ENCODE assay signal across 9 cellular contexts in genomic region chr17:9982159-9982558, GRCh38.
DNase-seq lines count a peak whose midpoint lies in the region; ATAC-seq and TF ChIP-seq lines count a peak whose summit lies in the region.
"Had no signal": no experiment of that assay in that cellular context is flagged by ENCODE, and none has a peak within 500 bp of the region (broad histone marks: within the 10 kb centered on the region; RNA-seq: fewer than 3 reads in every experiment).

No MANE protein-coding gene starts in this region.

- H3K27me3 ChIP-seq in SK-N-SH (ENCODE audit: insufficient read depth) = no peaks in the 10 kb centered on the region; the same call in 1 of the 2 replicates
- H3K27me3 ChIP-seq in hepatocyte = no peaks in the 10 kb centered on the region
- H3K27me3 ChIP-seq in transverse colon = no peaks in the 10 kb centered on the region
- no peaks in the 10 kb centered on the region for H3K27me3 ChIP-seq in osteoblast (ENCODE audit: insufficient read depth, low read length)

- intact Hi-C loops in transverse colon (cut with DNase I; ENCODE audit: low total_unique reads) = no loop called here

- H3K4me2 ChIP-seq in SK-N-SH (no peak overlapping the region), hepatocyte (no peak overlapping the region), osteoblast (ENCODE audit: insufficient read depth, low read length) (no peak overlapping the region)

- no peak overlapping the region for H3K27ac ChIP-seq in SK-N-SH (ENCODE audit: low read depth in 2 of 2, low read length in 1 of 2)
- H3K27ac ChIP-seq in hepatocyte = no peak overlapping the region
- no peak overlapping the region for H3K27ac ChIP-seq in transverse colon
- H3K27ac ChIP-seq in osteoblast (ENCODE audit: low read depth, low read length) = no peak overlapping the region

- no peaks in the 10 kb centered on the region for H4K20me1 ChIP-seq in SK-N-SH (ENCODE audit: insufficient read depth)
- H4K20me1 ChIP-seq in hepatocyte (ENCODE audit: insufficient read depth, poor library complexity, severe bottlenecking) = no peaks in the 10 kb centered on the region
- no peaks in the 10 kb centered on the region for H4K20me1 ChIP-seq in osteoblast (ENCODE audit: insufficient read depth, low read length)

- H3K79me2 ChIP-seq in SK-N-SH (ENCODE audit: insufficient read depth) (no peaks in the 10 kb centered on the region), hepatocyte (peaks cover 2% of the 10 kb centered on the region), osteoblast (ENCODE audit: insufficient read depth, low read length) (no peaks in the 10 kb centered on the region)

- in situ Hi-C loops in transverse colon (cut with MboI; ENCODE audit: low pct_ligation_motif_present in 1 of 4, low pct_unique_long_range_greater_than_20kb in 1 of 4, low sequenced_read_pairs in 3 of 4) = no loop called here

- H3K4me3 ChIP-seq in SK-N-SH (ENCODE audit: low read depth in 2 of 2, low read length in 1 of 2) = no peak overlapping the region
- no peak overlapping the region for H3K4me3 ChIP-seq in hepatocyte
- H3K4me3 ChIP-seq in transverse colon = no peak overlapping the region
- H3K4me3 ChIP-seq in osteoblast (ENCODE audit: insufficient read depth, low read length) = no peak overlapping the region

- no peaks in the 10 kb centered on the region for H3F3A ChIP-seq in SK-N-SH (replicated peaks; ENCODE audit: insufficient read depth)

- H2AFZ ChIP-seq in SK-N-SH (ENCODE audit: low read depth) (no peak overlapping the region), hepatocyte (no peak overlapping the region), osteoblast (ENCODE audit: low read length) (no peak overlapping the region)

- WGBS in SK-N-SH (ENCODE audit: low lambda C conversion rate) = 12% methylated on average over 3 of the region's 3 CpGs
- WGBS in hepatocyte (ENCODE audit: low lambda C conversion rate, missing lambda C conversion rate) = 82% methylated on average over 3 of the region's 3 CpGs
- WGBS in transverse colon (ENCODE audit: low coverage in 1 of 2), 2 donors = 51% methylated on average over 3 of the region's 3 CpGs; no CpG with 5 or more reads in 1 of the 2 donors

- H3K9ac ChIP-seq in SK-N-SH = no peak overlapping the region

- CTCF ChIA-PET in SK-N-SH (lab: Yijun Ruan, JAX) = interaction anchor here (0.6 to 0.9 kb wide), 2 partner anchors 56 to 96 kb away, joined by 3 read pairs; no protein-coding TSS in a partner anchor

- TF ChIP-seq POLR2A in transverse colon (IDR thresholded peaks at IDR 0.05) = no peak

- H3K9me3 ChIP-seq in SK-N-SH (no peaks in the 10 kb centered on the region), hepatocyte (ENCODE audit: low read depth) (no peaks in the 10 kb centered on the region), transverse colon (no peaks in the 10 kb centered on the region), osteoblast (ENCODE audit: low read depth, low read length) (no peaks in the 10 kb centered on the region)

- H3K36me3 ChIP-seq in SK-N-SH (replicated peaks in 1 of 2; ENCODE audit: control insufficient read depth in 1 of 2, insufficient read depth in 2 of 2, low read length in 1 of 2) = no peaks in the 10 kb centered on the region
- no peaks in the 10 kb centered on the region for H3K36me3 ChIP-seq in hepatocyte (replicated peaks; ENCODE audit: insufficient read depth, low read depth)
- H3K36me3 ChIP-seq in transverse colon = no peaks in the 10 kb centered on the region
- no peaks in the 10 kb centered on the region for H3K36me3 ChIP-seq in osteoblast (ENCODE audit: insufficient read depth, low read length)

- no peak for ATAC-seq in SK-N-SH treated with all-trans-retinoic acid at 6 μM for 48 hours

- POLR2A ChIA-PET in SK-N-SH (lab: Yijun Ruan, JAX) = no interaction called here

- TF ChIP-seq CTCF in SK-N-SH (IDR thresholded peaks at IDR 0.05) (peak; percentile 20; the same call in 1 of the 2 replicates), hepatocyte (IDR thresholded peaks at IDR 0.05; ENCODE audit: poor library complexity) (peak; percentile 40), transverse colon (IDR thresholded peaks at IDR 0.05) (peak in 4 of 5 experiments; percentile 11 to 27 (median 20)), osteoblast (IDR thresholded peaks at IDR 0.05; ENCODE audit: extremely low read depth, low read depth, low read length) (no peak)

- no peak for TF ChIP-seq RAD21 in SK-N-SH (IDR thresholded peaks at IDR 0.05; ENCODE audit: low read length)

- no peak for TF ChIP-seq EP300 in SK-N-SH (IDR thresholded peaks at IDR 0.05; ENCODE audit: borderline replicate concordance in 1 of 2, low read depth in 1 of 2, low read length in 1 of 2)
- no peak for TF ChIP-seq EP300 in transverse colon (IDR thresholded peaks at IDR 0.05; ENCODE audit: low read depth)

- H3K9me2 ChIP-seq in SK-N-SH (no peaks in the 10 kb centered on the region), hepatocyte (replicated peaks; ENCODE audit: insufficient read depth) (no peaks in the 10 kb centered on the region)

- H3K4me1 ChIP-seq in SK-N-SH (ENCODE audit: control insufficient read depth in 1 of 2, insufficient read depth in 2 of 2, low read depth in 1 of 2, low read length in 1 of 2) = peaks cover 0 to 3% of the 10 kb centered on the region in 2 experiments; a peak in 1 of 4 replicates
- peaks cover 5% of the 10 kb centered on the region for H3K4me1 ChIP-seq in hepatocyte (ENCODE audit: insufficient read depth)
- peaks cover 0 to under 1% (median 0%) of the 10 kb centered on the region in 4 donors for H3K4me1 ChIP-seq in transverse colon
- no peaks in the 10 kb centered on the region for H3K4me1 ChIP-seq in osteoblast (ENCODE audit: insufficient read depth, low read length)

- DNase-seq in SK-N-SH (no peak), OCI-M1 (lab: John Stamatoyannopoulos, UW) (peak; percentile 1), hepatocyte (ENCODE audit: low spot score) (peak; percentile 30), transverse colon (peak; percentile 15), HK-2 (ENCODE audit: unreplicated experiment) (no peak), osteoblast (ENCODE audit: insufficient read length, low spot score, missing footprints) (no peak), AML-193 (lab: John Stamatoyannopoulos, UW) (no peak)
- DNase-seq: hippocampal formation had no signal

TF ChIP-seq in SK-N-SH, 30 proteins besides CTCF, POLR2A, EP300 and RAD21 (continues in another document):
- TF ChIP-seq TAF1 (IDR thresholded peaks at IDR 0.05; ENCODE audit: borderline replicate concordance, low read depth, low read length) = no peak
- no peak for TF ChIP-seq SIN3A (IDR thresholded peaks at IDR 0.05; ENCODE audit: borderline replicate concordance, low read depth, low read length)
- no peak for TF ChIP-seq GABPA (IDR thresholded peaks at IDR 0.05; ENCODE audit: low read depth)
- TF ChIP-seq PBX3 (IDR thresholded peaks at IDR 0.05) = no peak
- no peak for TF ChIP-seq RFX5 (IDR thresholded peaks at IDR 0.05; ENCODE audit: low read length)
- no peak for TF ChIP-seq TCF12 (IDR thresholded peaks at IDR 0.05)
- no peak for TF ChIP-seq NFIC (IDR thresholded peaks at IDR 0.05; ENCODE audit: borderline replicate concordance)
- TF ChIP-seq USF2 (IDR thresholded peaks at IDR 0.05; ENCODE audit: borderline replicate concordance, low read depth, low read length) = no peak
- no peak for TF ChIP-seq FOXJ3 (CRISPR knock-in tag; IDR thresholded peaks at IDR 0.05)

TF ChIP-seq in SK-N-SH treated with all-trans-retinoic acid at 6 μM for 48 hours, 23 proteins besides CTCF, POLR2A, EP300 and RAD21 (continues in another document):
- no peak for TF ChIP-seq ZFP3 (CRISPR knock-in tag; IDR thresholded peaks at IDR 0.05)
- no peak for TF ChIP-seq PPARA (CRISPR knock-in tag; IDR thresholded peaks at IDR 0.05; ENCODE audit: borderline replicate concordance)
- TF ChIP-seq ISL1 (CRISPR knock-in tag; IDR thresholded peaks at IDR 0.05) = no peak
- no peak for TF ChIP-seq OSR1 (CRISPR knock-in tag; IDR thresholded peaks at IDR 0.05)
- TF ChIP-seq TSHZ2 (CRISPR knock-in tag; IDR thresholded peaks at IDR 0.05) = no peak
- TF ChIP-seq GLIS3 (CRISPR knock-in tag; IDR thresholded peaks at IDR 0.05) = no peak
- TF ChIP-seq POU6F1 (CRISPR knock-in tag; IDR thresholded peaks at IDR 0.05; ENCODE audit: borderline replicate concordance, low read depth) = no peak
- TF ChIP-seq ESRRG (CRISPR knock-in tag; IDR thresholded peaks at IDR 0.05) = no peak
- no peak for TF ChIP-seq ZC3H10 (CRISPR knock-in tag; IDR thresholded peaks at IDR 0.05)
- TF ChIP-seq ZFP30 (CRISPR knock-in tag; IDR thresholded peaks at IDR 0.05) = no peak
- TF ChIP-seq SNAI2 (CRISPR knock-in tag; IDR thresholded peaks at IDR 0.05) = no peak

Comparison
In these comparisons a context has a peak if more than half of its experiments do, and no peak if none do; other contexts are left out.
1. DNase-seq: peak in OCI-M1 (single experiment), hepatocyte (single experiment) and transverse colon (single experiment); none in SK-N-SH (single experiment), HK-2 (single experiment), osteoblast (single experiment) and AML-193 (0 of 2).